Comparison of ENCODE assay signal across 8 cellular contexts in the genomic region with DNA sequence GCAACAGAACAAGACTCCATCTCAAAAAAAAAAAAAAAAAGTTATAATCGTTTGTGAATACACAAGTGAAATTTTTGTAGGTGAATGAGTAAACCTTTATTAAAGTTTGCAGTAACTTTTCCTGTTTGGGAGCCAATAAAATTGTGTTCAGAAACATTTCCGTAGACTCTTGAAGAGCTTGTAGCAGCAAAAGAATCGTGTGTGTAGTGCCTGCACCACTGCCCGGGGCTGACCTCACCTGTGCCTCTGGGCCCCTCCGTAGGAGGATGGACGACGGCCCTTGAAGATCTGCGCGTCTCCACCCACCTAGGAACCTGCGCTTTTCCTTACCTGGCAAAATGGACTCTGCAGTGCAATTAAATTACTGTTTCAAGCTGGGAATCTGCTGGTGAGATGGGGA.
"Had no signal": no experiment of that assay in that cellular context is flagged by ENCODE, and none has a peak within 500 bp of the region (broad histone marks: within the 10 kb centered on the region; RNA-seq: fewer than 3 reads in every experiment).

No MANE protein-coding gene starts in this region.

- H2AFZ ChIP-seq: GM23248 had no signal

- H3K4me3 Mint-ChIP-seq: HFFc6 had no signal

- ATAC-seq: HCT116, K562 had no signal

- H3K4me3 ChIP-seq: GM23248, HAP-1, K562 had no signal

- H3K4me1 ChIP-seq: HAP-1 had no signal

- H3K27ac ChIP-seq: GM23248 had no signal

- H3K9me3 ChIP-seq: HAP-1 had no signal

- DNase-seq: GM23248, GOT3, H7, HFFc6, IMR-90 had no signal

- H3K27ac Mint-ChIP-seq: HFFc6 had no signal

- H3K36me3 ChIP-seq: HAP-1 had no signal

- H3K9me3 Mint-ChIP-seq: HFFc6 had no signal
